ENCODE assay signal across 30 cellular contexts in genomic region chr11:45534132-45534531, GRCh38.
"Had no signal": no experiment of that assay in that cellular context is flagged by ENCODE, and none has a peak within 500 bp of the region (broad histone marks: within the 10 kb centered on the region; RNA-seq: fewer than 3 reads in every experiment).

No MANE protein-coding gene starts in this region.

- H3K9me3 ChIP-seq: ovary, psoas muscle, spleen, suprapubic skin, testis, tibial artery, transverse colon, upper lobe of left lung, vagina had no signal

- H3K9ac ChIP-seq: neural progenitor cell, parathyroid adenoma had no signal

- H3K4me1 ChIP-seq: neural progenitor cell, parathyroid adenoma, psoas muscle, spleen, suprapubic skin, testis, tibial artery, transverse colon, upper lobe of left lung, vagina had no signal

- DNase-seq: naive thymus-derived CD4-positive, alpha-beta T cell; natural killer cell; occipital lobe; ovary; posterior cingulate gyrus; psoas muscle; right cardiac atrium; spleen; stimulated activated CD4-positive, alpha-beta T cell treated with anti-CD3 and anti-CD28 coated beads, Interleukin-12 subunit alpha, Interleukin-12 subunit beta, amount 100 ng/mL, for 4 hours; stimulated activated CD4-positive, alpha-beta T cell treated with anti-CD3 and anti-CD28 coated beads, Interleukin-1b, Interleukin-23, amount 100 ng/mL, for 48 hours; stimulated activated CD4-positive, alpha-beta T cell treated with anti-CD3 and anti-CD28 coated beads, Interleukin-4, amount 100 ng/mL, for 1 hour; stimulated activated CD4-positive, alpha-beta T cell treated with anti-CD3 and anti-CD28 coated beads, Interleukin-4, amount 100 ng/mL, for 4 hours; stimulated activated CD8-positive, alpha-beta memory T cell treated with anti-CD3 and anti-CD28 coated beads, Interleukin-4, amount 100 ng/mL, for 48 hours; stimulated activated naive CD4-positive, alpha-beta T cell; stimulated activated naive CD8-positive, alpha-beta T cell treated with anti-CD3 and anti-CD28 coated beads, Interleukin-15, amount 100 ng/mL, for 72 hours; stimulated activated naive CD8-positive, alpha-beta T cell treated with anti-CD3 and anti-CD28 coated beads, Interleukin-15, Interleukin-2, amounts not matched to agents 100 U/mL and 50 U/mL, for 24 hours; substantia nigra; testis; tibial artery; transverse colon; upper lobe of left lung had no signal

- H3K4me2 ChIP-seq: neural progenitor cell, smooth muscle cell had no signal

- H2AFZ ChIP-seq: neural progenitor cell, parathyroid adenoma had no signal

- FAIRE-seq: urothelium cell line had no signal

- H3K36me3 ChIP-seq: neural progenitor cell, ovary, spleen, suprapubic skin, tibial artery, transverse colon, upper lobe of left lung, vagina had no signal

- H3K4me3 ChIP-seq: neural progenitor cell, ovary, psoas muscle, skin epidermis, smooth muscle cell, spleen, suprapubic skin, testis, tibial artery, transverse colon, upper lobe of left lung, vagina had no signal

- ATAC-seq: naive thymus-derived CD4-positive, alpha-beta T cell; natural killer cell; psoas muscle; right cardiac atrium; sciatic nerve; stimulated activated memory B cell treated with anti-CD40 and anti-IgM and Interleukin-4, amounts not matched to agents 10 μg/mL and 1 μg/mL and 100 μg/mL, for 72 hours; stimulated activated naive CD8-positive, alpha-beta T cell treated with anti-CD3 and anti-CD28 coated beads, Interleukin-15, amount 100 ng/mL, for 72 hours; stimulated activated naive CD8-positive, alpha-beta T cell treated with anti-CD3 and anti-CD28 coated beads, Interleukin-15, Interleukin-2, amounts not matched to agents 100 U/mL and 50 U/mL, for 24 hours had no signal

- H3K27ac ChIP-seq: neural progenitor cell, ovary, parathyroid adenoma, psoas muscle, skin epidermis, spleen, suprapubic skin, testis, tibial artery, transverse colon, upper lobe of left lung, vagina had no signal

- H3K27me3 ChIP-seq: ovary, testis, transverse colon, upper lobe of left lung, vagina had no signal

- H3K79me2 ChIP-seq: parathyroid adenoma had no signal
